11 cellular contexts compared by ENCODE assay signal in the genomic region with DNA sequence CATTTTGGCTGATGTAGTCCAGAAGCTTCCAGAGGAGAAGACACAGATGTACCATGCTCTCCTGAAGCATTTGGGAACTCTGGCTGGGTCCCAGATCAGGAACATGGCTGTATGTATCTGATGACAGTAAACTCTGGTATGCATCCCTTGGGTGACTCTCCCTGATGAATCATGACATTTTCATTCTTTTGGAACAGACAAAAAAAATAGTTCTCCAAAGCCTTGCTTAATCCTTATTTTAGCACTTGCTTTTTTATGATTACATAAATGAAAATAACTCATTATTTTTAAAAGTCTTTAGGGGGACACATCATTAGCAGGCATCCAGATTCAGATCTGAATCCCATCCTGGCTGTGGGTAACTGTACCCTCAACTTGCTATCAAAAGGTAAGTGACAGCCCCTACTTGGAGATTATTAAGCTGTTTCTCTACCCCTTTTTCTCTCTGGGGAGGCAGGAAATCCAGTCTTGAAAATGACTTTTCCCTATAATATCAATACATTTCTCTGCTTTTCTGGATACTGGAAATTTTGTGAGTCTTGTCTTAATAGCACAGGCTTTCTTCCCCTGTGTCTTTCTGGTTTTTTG. TPM values are rescaled to one million over a fixed set of nuclear protein-coding genes. Genes with fewer than 3 reads are reported as not detected.
DNase-seq lines count a peak whose midpoint lies in the region; ATAC-seq and TF ChIP-seq lines count a peak whose summit lies in the region.
"Had no signal": no experiment of that assay in that cellular context is flagged by ENCODE, and none has a peak within 500 bp of the region (broad histone marks: within the 10 kb centered on the region; RNA-seq: fewer than 3 reads in every experiment).

No MANE protein-coding gene starts in this region.

- DNase-seq in GM23248: peak; percentile 95
- DNase-seq in SK-N-SH: no peak
- peak; percentile 93 for DNase-seq in fibroblast of mammary gland (ENCODE audit: low read depth)
- DNase-seq in gastrocnemius medialis: peak in 1 of 2 donors; percentile 53
- DNase-seq in DMS 273 (lab: John Stamatoyannopoulos, UW; ENCODE audit: unreplicated experiment): no peak
- no peak for DNase-seq in OCI-M1 (lab: John Stamatoyannopoulos, UW)
- no peak for DNase-seq in DMS79 treated with DMSO at 0.1 percent for 48 hours (lab: John Stamatoyannopoulos, UW)
- DNase-seq: activated CD4-positive, alpha-beta T cell treated with anti-CD3 and anti-CD28 coated beads for 4 hours; activated naive CD4-positive, alpha-beta T cell treated with anti-CD3 and anti-CD28 coated beads for 36 hours; SIG-M5 had no signal

- TF ChIP-seq POLR2A in gastrocnemius medialis (IDR thresholded peaks at IDR 0.05): no peak

- H3K9me2 ChIP-seq in GM23248 (ENCODE audit: insufficient read depth) (no peaks in the 10 kb centered on the region), SK-N-SH (no peaks in the 10 kb centered on the region)

- peak in 1 of 2 experiments; percentile 48; a peak in 1 of 4 replicates for TF ChIP-seq EP300 in SK-N-SH (IDR thresholded peaks at IDR 0.05; ENCODE audit: borderline replicate concordance in 1 of 2, low read depth in 1 of 2, low read length in 1 of 2)

- no peaks in the 10 kb centered on the region for H4K20me1 ChIP-seq in GM23248 (ENCODE audit: insufficient read depth)
- H4K20me1 ChIP-seq in SK-N-SH (ENCODE audit: insufficient read depth): no peaks in the 10 kb centered on the region

- CTCF ChIA-PET in SK-N-SH (lab: Yijun Ruan, JAX): interaction anchor here (1.6 kb wide), 1 partner anchor 93 kb away, joined by 4 read pairs; no protein-coding TSS in a partner anchor

- peaks cover 3% of the 10 kb centered on the region; the same call in 1 of the 2 replicates for H3K36me3 ChIP-seq in GM23248 (ENCODE audit: low read depth)
- no peaks in the 10 kb centered on the region for H3K36me3 ChIP-seq in SK-N-SH (replicated peaks in 1 of 2; ENCODE audit: control insufficient read depth in 1 of 2, insufficient read depth in 2 of 2, low read length in 1 of 2)
- H3K36me3 ChIP-seq in gastrocnemius medialis: no peaks in the 10 kb centered on the region

- peak overlapping the region; percentile 92 for H3K4me2 ChIP-seq in GM23248 (ENCODE audit: unreplicated experiment)
- H3K4me2 ChIP-seq in SK-N-SH: peak overlapping the region; percentile 41

- no peaks in the 10 kb centered on the region for H3K9me3 ChIP-seq in GM23248 (ENCODE audit: low read depth)
- no peaks in the 10 kb centered on the region; the same call in 1 of the 2 replicates for H3K9me3 ChIP-seq in SK-N-SH
- no peaks in the 10 kb centered on the region for H3K9me3 ChIP-seq in gastrocnemius medialis

- in situ Hi-C loops in GM23248 (cut with MboI): no loop called here
- in situ Hi-C loops in gastrocnemius medialis (cut with MboI; ENCODE audit: low sequenced_read_pairs in 4 of 4): no loop called here

- ATAC-seq in gastrocnemius medialis: peak; percentile 52 to 75
- no peak for ATAC-seq in GM18870 (IDR thresholded peaks at IDR 0.05; ENCODE audit: unreplicated experiment)

- TF ChIP-seq CTCF in SK-N-SH (IDR thresholded peaks at IDR 0.05) (no peak), fibroblast of mammary gland (conservative IDR thresholded peaks at IDR 0.05; ENCODE audit: control insufficient read depth, insufficient read depth, low read depth, low read length) (no peak), gastrocnemius medialis (IDR thresholded peaks at IDR 0.05 in 4 of 5, conservative IDR thresholded peaks at IDR 0.05 in 1 of 5) (no peak)

- H3K79me2 ChIP-seq in GM23248 (ENCODE audit: insufficient read depth) (peaks cover 14% of the 10 kb centered on the region; the same call in 1 of the 2 replicates), SK-N-SH (ENCODE audit: insufficient read depth) (no peaks in the 10 kb centered on the region)

- H3K27me3 ChIP-seq in GM23248 (replicated peaks; ENCODE audit: insufficient read depth) (no peaks in the 10 kb centered on the region), SK-N-SH (ENCODE audit: insufficient read depth) (no peaks in the 10 kb centered on the region), gastrocnemius medialis (no peaks in the 10 kb centered on the region)

- TF ChIP-seq RAD21 in SK-N-SH (IDR thresholded peaks at IDR 0.05; ENCODE audit: low read length): no peak

- intact Hi-C loops in gastrocnemius medialis (cut with DNase I; ENCODE audit: low total_unique reads): no loop called here

- POLR2A ChIA-PET in SK-N-SH (lab: Yijun Ruan, JAX): no interaction called here

- H3K9ac ChIP-seq in GM23248: peak overlapping the region; percentile 55
- peak overlapping the region; percentile 47; the same call in 1 of the 2 replicates for H3K9ac ChIP-seq in SK-N-SH

- H2AFZ ChIP-seq in GM23248 (peak overlapping the region; percentile 57), SK-N-SH (ENCODE audit: low read depth) (peak overlapping the region; percentile 78; the same call in 1 of the 2 replicates)

- H3K4me1 ChIP-seq in GM23248 (ENCODE audit: insufficient read depth) (peaks cover 38% of the 10 kb centered on the region), SK-N-SH (ENCODE audit: control insufficient read depth in 1 of 2, insufficient read depth in 2 of 2, low read depth in 1 of 2, low read length in 1 of 2) (peaks cover 0 to 11% of the 10 kb centered on the region in 2 experiments; a peak in 2 of 4 replicates), gastrocnemius medialis (no peaks in the 10 kb centered on the region)

- H3K4me3 ChIP-seq in GM23248 (peak overlapping the region; percentile 69), SK-N-SH (ENCODE audit: low read depth in 2 of 2, low read length in 1 of 2) (peak overlapping the region in 1 of 2 experiments; percentile 41; a peak in 1 of 4 replicates), fibroblast of mammary gland (ENCODE audit: control insufficient read depth, low read depth, low read length) (peak overlapping the region; percentile 39), gastrocnemius medialis (no peak overlapping the region)

- H3F3A ChIP-seq in GM23248 (ENCODE audit: insufficient read depth) (peaks cover 28% of the 10 kb centered on the region), SK-N-SH (replicated peaks; ENCODE audit: insufficient read depth) (peaks cover 17% of the 10 kb centered on the region)

- H3K27ac ChIP-seq in GM23248: peak overlapping the region; percentile 58
- H3K27ac ChIP-seq in SK-N-SH (ENCODE audit: low read depth in 2 of 2, low read length in 1 of 2): peak overlapping the region in 1 of 2 experiments; percentile 79; a peak in 3 of 4 replicates
- H3K27ac ChIP-seq in gastrocnemius medialis: peak overlapping the region in 2 of 4 donors; percentile 13 to 18

TF ChIP-seq in SK-N-SH, 30 proteins besides CTCF, POLR2A, EP300 and RAD21 (continues in another document):
- TF ChIP-seq TEAD4 (IDR thresholded peaks at IDR 0.05; ENCODE audit: borderline replicate concordance, insufficient read depth) (peak; percentile 76), NFIC (IDR thresholded peaks at IDR 0.05; ENCODE audit: borderline replicate concordance) (peak; percentile 83), FOSL2 (IDR thresholded peaks at IDR 0.05; ENCODE audit: borderline replicate concordance, low read depth) (peak; percentile 96), TCF12 (IDR thresholded peaks at IDR 0.05) (peak; percentile 95), POLR2AphosphoS5 (IDR thresholded peaks at IDR 0.05; ENCODE audit: low read depth, low read length) (peak; percentile 50; the same call in 1 of the 2 replicates), JUND (IDR thresholded peaks at IDR 0.05) (peak; percentile 91), ELF1 (IDR thresholded peaks at IDR 0.05) (no peak), YY1 (IDR thresholded peaks at IDR 0.05; ENCODE audit: low read depth) (peak; percentile 66; the same call in 1 of the 2 replicates), GABPA (IDR thresholded peaks at IDR 0.05; ENCODE audit: low read depth) (no peak), MXI1 (IDR thresholded peaks at IDR 0.05; ENCODE audit: low read depth, low read length) (no peak)
- TF ChIP-seq, protein P1, sequence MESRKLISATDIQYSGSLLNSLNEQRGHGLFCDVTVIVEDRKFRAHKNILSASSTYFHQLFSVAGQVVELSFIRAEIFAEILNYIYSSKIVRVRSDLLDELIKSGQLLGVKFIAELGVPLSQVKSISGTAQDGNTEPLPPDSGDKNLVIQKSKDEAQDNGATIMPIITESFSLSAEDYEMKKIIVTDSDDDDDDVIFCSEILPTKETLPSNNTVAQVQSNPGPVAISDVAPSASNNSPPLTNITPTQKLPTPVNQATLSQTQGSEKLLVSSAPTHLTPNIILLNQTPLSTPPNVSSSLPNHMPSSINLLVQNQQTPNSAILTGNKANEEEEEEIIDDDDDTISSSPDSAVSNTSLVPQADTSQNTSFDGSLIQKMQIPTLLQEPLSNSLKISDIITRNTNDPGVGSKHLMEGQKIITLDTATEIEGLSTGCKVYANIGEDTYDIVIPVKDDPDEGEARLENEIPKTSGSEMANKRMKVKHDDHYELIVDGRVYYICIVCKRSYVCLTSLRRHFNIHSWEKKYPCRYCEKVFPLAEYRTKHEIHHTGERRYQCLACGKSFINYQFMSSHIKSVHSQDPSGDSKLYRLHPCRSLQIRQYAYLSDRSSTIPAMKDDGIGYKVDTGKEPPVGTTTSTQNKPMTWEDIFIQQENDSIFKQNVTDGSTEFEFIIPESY (IDR thresholded peaks at IDR 0.05; ENCODE audit: borderline replicate concordance, low read depth): no peak
- TF ChIP-seq, protein P2, sequence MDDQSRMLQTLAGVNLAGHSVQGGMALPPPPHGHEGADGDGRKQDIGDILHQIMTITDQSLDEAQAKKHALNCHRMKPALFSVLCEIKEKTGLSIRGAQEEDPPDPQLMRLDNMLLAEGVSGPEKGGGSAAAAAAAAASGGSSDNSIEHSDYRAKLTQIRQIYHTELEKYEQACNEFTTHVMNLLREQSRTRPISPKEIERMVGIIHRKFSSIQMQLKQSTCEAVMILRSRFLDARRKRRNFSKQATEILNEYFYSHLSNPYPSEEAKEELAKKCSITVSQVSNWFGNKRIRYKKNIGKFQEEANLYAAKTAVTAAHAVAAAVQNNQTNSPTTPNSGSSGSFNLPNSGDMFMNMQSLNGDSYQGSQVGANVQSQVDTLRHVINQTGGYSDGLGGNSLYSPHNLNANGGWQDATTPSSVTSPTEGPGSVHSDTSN (IDR thresholded peaks at IDR 0.05): peak; percentile 86

RNA-seq across cellular contexts. Expression of a gene that starts 23.3 kb away (rescaled TPM):
- total RNA-seq in GM23248 (2014; rRNA removed; shearing (Covaris generic)): 46.0 and 47.9 TPM in 2 replicates
- 18.9 and 20.5 TPM in 2 replicates for polyA plus RNA-seq in GM23248 (2016; fragmentation: Nextera tagmentation; extraction: Ambion mirVana)
- polyA plus RNA-seq in SK-N-SH (2012; rRNA removed): 3.3 and 4.6 TPM in 2 replicates
- polyA plus RNA-seq in SK-N-SH (2012; cell fraction: cytosol; rRNA removed): 3.7 and 3.8 TPM in 2 replicates
- 2.2 and 3.9 TPM in 2 replicates for polyA plus RNA-seq in SK-N-SH (2012; cell fraction: nucleus; rRNA removed)
- total RNA-seq in gastrocnemius medialis: 10 to 100 TPM; 22.1 to 41.8 (median 34.0) TPM

Comparison
In these comparisons a context has a peak if more than half of its experiments do, and no peak if none do; other contexts are left out.
1. DNase-seq: peak in GM23248 (single experiment) and fibroblast of mammary gland (single experiment); none in SK-N-SH (single experiment), DMS 273 (single experiment), OCI-M1 (single experiment) and DMS79 treated with DMSO at 0.1 percent for 48 hours (single experiment).
2. H3K4me3 ChIP-seq: peak in GM23248 (single experiment) and fibroblast of mammary gland (single experiment); none in gastrocnemius medialis (0 of 4).